Comparison of ENCODE assay signal across 22 cellular contexts in the genomic region with DNA sequence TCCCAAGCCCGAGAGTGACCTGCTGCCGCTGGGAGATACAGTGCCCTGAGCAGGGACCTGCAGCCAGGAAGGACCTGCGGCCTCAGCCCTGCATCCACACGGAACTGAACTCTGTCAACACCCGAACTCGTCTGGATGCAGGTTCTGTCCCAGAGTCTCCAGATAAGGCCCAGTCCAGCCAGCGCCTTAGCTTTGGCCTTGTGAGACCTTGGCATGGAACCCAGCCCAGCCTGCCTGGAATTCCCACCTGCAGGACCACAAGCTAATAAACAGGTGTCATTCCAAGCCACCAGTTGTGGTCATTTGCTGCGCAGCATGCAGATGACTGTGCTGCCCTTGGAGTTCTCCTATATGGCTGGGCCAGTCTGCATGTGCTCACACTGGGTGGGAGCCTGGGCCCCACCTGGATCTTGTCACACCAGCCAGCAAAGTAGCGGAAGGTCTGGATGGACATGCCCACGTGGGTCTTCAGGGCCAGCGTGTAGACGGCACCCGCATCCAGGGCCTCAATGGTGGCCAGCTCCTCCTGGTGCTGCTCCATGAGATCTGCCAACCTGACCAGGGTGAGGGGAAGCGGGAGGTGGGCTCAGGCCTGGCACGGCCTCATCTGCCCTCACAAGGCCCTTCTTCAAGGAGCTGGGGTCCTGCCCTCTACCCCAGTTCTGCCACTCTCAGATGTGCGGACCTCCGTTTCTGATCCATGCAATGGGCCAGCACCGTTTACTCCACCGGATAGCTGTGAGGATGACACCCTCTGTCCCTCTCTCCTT. TPM values are rescaled to one million over a fixed set of nuclear protein-coding genes. Genes with fewer than 3 reads are reported as not detected.
DNase-seq lines count a peak whose midpoint lies in the region; ATAC-seq and TF ChIP-seq lines count a peak whose summit lies in the region.
"Had no signal": no experiment of that assay in that cellular context is flagged by ENCODE, and none has a peak within 500 bp of the region (broad histone marks: within the 10 kb centered on the region; RNA-seq: fewer than 3 reads in every experiment).

No MANE protein-coding gene starts in this region.

- no peaks in the 10 kb centered on the region for H3K36me3 Mint-ChIP-seq in osteocyte (ENCODE audit: unreplicated experiment)
- H3K36me3 Mint-ChIP-seq: activated naive CD4-positive, alpha-beta T cell treated with anti-CD3 and anti-CD28 coated beads, Interleukin-2, amount 10 ng/mL, durations not matched to agents 7 days and 5 days; brain; immature natural killer cell; stimulated activated memory B cell treated with anti-CD40 and anti-IgM and Interleukin-4, amounts not matched to agents 10 μg/mL and 1 μg/mL and 100 μg/mL, for 72 hours had no signal

- no peak overlapping the region for H3K4me3 ChIP-seq in uterus

- intact Hi-C loops in cardiac septum (cut with DNase I) (no loop called here), uterus (cut with DNase I; ENCODE audit: low total_unique reads) (loop anchor here (5.0 kb wide), 1 partner anchor 266 kb away; no protein-coding TSS in a partner anchor)

- TF ChIP-seq CTCF in osteocyte (IDR thresholded peaks at IDR 0.05) (no peak), uterus (IDR thresholded peaks at IDR 0.05) (no peak)

- no peak for TF ChIP-seq POLR2A in uterus (IDR thresholded peaks at IDR 0.05)

- peaks cover 3% of the 10 kb centered on the region for H3K27me3 Mint-ChIP-seq in osteocyte (ENCODE audit: unreplicated experiment)

- ATAC-seq in GM19328 (IDR thresholded peaks at IDR 0.05; ENCODE audit: unreplicated experiment): no peak
- ATAC-seq: esophagus mucosa; Panc1; stimulated activated memory B cell treated with anti-CD40 and anti-IgM and Interleukin-4, amounts not matched to agents 10 μg/mL and 1 μg/mL and 100 μg/mL, for 72 hours had no signal

- H3K9me3 Mint-ChIP-seq in osteocyte (ENCODE audit: unreplicated experiment): no peaks in the 10 kb centered on the region
- H3K9me3 Mint-ChIP-seq: activated naive CD4-positive, alpha-beta T cell treated with anti-CD3 and anti-CD28 coated beads, Interleukin-2, amount 10 ng/mL, durations not matched to agents 7 days and 5 days; brain; immature natural killer cell; stimulated activated memory B cell treated with anti-CD40 and anti-IgM and Interleukin-4, amounts not matched to agents 10 μg/mL and 1 μg/mL and 100 μg/mL, for 72 hours had no signal

- H3K27ac ChIP-seq in uterus: no peak overlapping the region

- no peaks in the 10 kb centered on the region for H3K36me3 ChIP-seq in uterus

- DNase-seq in activated effector memory CD4-positive, alpha-beta T cell treated with anti-CD3 and anti-CD28 coated beads, Interleukin-2, amount 50 U/mL, for 16 hours: peak; percentile 61
- no peak for DNase-seq in activated effector memory CD4-positive, alpha-beta T cell treated with Interleukin-2 at 50 U/mL for 16 hours
- DNase-seq in cardiac septum (ENCODE audit: low spot score) (peak; percentile 75), osteocyte (ENCODE audit: extremely low spot score, unreplicated experiment) (peak; percentile 72), uterus (peak; percentile 11), NCI-H1694 treated with DMSO at 0.1 percent for 48 hours (lab: John Stamatoyannopoulos, UW) (no peak), D341Med (ENCODE audit: low spot score) (no peak)
- DNase-seq: activated naive CD4-positive, alpha-beta T cell treated with anti-CD3 and anti-CD28 coated beads, Interleukin-2, amount 10 ng/mL, durations not matched to agents 7 days and 5 days; DMS53; immature natural killer cell; IMR-90; midbrain; NCI-H748 treated with DMSO at 0.1 percent for 48 hours; occipital lobe; SW 1271 had no signal

- H3K27me3 ChIP-seq in uterus: no peaks in the 10 kb centered on the region

- no peak overlapping the region for H3K27ac Mint-ChIP-seq in osteocyte (ENCODE audit: unreplicated experiment)
- H3K27ac Mint-ChIP-seq: activated naive CD4-positive, alpha-beta T cell treated with anti-CD3 and anti-CD28 coated beads, Interleukin-2, amount 10 ng/mL, durations not matched to agents 7 days and 5 days; brain; immature natural killer cell; stimulated activated memory B cell treated with anti-CD40 and anti-IgM and Interleukin-4, amounts not matched to agents 10 μg/mL and 1 μg/mL and 100 μg/mL, for 72 hours had no signal

- no peak overlapping the region for H3K4me3 Mint-ChIP-seq in osteocyte (ENCODE audit: unreplicated experiment)
- H3K4me3 Mint-ChIP-seq: activated naive CD4-positive, alpha-beta T cell treated with anti-CD3 and anti-CD28 coated beads, Interleukin-2, amount 10 ng/mL, durations not matched to agents 7 days and 5 days; brain; immature natural killer cell; stimulated activated memory B cell treated with anti-CD40 and anti-IgM and Interleukin-4, amounts not matched to agents 10 μg/mL and 1 μg/mL and 100 μg/mL, for 72 hours had no signal

- no peaks in the 10 kb centered on the region for H3K4me1 Mint-ChIP-seq in osteocyte (ENCODE audit: unreplicated experiment)
- H3K4me1 Mint-ChIP-seq: activated naive CD4-positive, alpha-beta T cell treated with anti-CD3 and anti-CD28 coated beads, Interleukin-2, amount 10 ng/mL, durations not matched to agents 7 days and 5 days; immature natural killer cell had no signal

- no peaks in the 10 kb centered on the region for H3K4me1 ChIP-seq in uterus

- no peaks in the 10 kb centered on the region for H3K9me3 ChIP-seq in uterus

RNA-seq across cellular contexts. Expression of a gene that starts 47.2 kb away (rescaled TPM):
- total RNA-seq in cardiac septum (35.6 TPM), osteocyte (80.6 and 89.2 TPM in 2 replicates), uterus (10 to 100 TPM; 65.9 to 94.9 (median 77.4) TPM)

RNA-seq across cellular contexts. Expression of a gene that starts 49.2 kb away (rescaled TPM):
- 26.8 TPM for total RNA-seq in cardiac septum
- 1.4 and 1.5 TPM in 2 replicates for total RNA-seq in osteocyte
- total RNA-seq in uterus: 10 to 100 TPM in 2 of 4 donors, 1 to 10 TPM in 2; 2.1 to 27.3 (median 8.4) TPM
- total RNA-seq: dermis microvascular lymphatic vessel endothelial cell, glomerular endothelial cell, IMR-90 had no signal

Comparison
In these comparisons a context has a peak if more than half of its experiments do, and no peak if none do; other contexts are left out.
1. DNase-seq: peak in activated effector memory CD4-positive, alpha-beta T cell treated with anti-CD3 and anti-CD28 coated beads, Interleukin-2, amount 50 U/mL, for 16 hours (single experiment), cardiac septum (single experiment), osteocyte (single experiment) and uterus (2 of 2); none in activated effector memory CD4-positive, alpha-beta T cell treated with Interleukin-2 at 50 U/mL for 16 hours (single experiment), NCI-H1694 treated with DMSO at 0.1 percent for 48 hours (single experiment) and D341Med (single experiment).